In the genomic region with DNA sequence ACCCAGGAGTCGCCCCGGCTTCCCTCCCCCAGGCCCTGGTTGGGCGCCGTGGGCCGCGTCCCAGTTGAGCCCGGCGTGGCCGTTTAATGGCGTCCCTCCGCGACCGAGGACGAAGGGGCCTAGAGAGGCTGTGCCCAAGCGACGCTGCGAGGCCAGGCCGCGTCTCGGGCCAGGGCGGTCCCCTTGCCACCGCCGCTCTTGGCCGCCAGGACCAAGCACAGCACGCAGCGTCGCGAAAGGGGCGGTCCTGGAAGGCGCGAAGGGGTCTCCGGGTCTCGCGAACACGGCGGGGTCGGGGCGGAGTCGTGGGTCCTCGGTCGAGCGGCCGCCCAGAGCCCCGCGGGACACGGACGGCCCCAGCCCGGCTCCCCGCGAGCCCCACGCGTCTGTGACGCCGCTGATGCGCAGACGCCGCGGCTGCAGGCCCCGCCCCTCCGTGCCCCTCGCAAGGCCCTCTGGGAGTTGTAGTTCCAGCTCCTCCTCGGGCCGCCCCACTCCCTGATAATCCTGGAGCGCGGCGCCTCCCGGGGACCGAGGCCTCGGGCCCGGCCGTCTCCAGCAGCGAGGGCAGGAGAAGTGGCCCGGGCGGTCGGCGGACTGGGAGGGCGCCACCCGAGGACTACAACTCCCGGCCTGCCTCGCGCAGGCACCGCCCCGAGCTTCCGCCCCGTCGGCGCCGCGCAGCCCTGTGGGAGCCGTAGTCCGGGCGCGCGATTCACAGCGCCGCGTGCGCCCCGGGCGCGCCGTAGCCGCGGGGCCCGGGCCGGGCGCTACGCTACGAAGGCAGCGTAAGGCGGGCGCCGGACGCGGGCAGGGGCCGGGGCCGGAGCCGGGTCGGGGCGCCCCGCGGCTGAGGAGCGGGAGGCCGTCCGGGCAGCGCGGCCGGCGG, we compare ENCODE assay signal across 1 cellular context.
A peak's percentile ranks its signal among the peaks of the same experiment; 100 is the strongest.
TF ChIP-seq lines count a peak whose summit lies in the region.

A gene (plus strand): TSS at position 698 of the 889 bp plus-strand sequence. CDS start 19,127 bp downstream, outside the sequence.

TF ChIP-seq in HEK293, 187 proteins besides CTCF, POLR2A, EP300 and RAD21 (continued from another document and continues in another):
- no peak for TF ChIP-seq ZNF114 (tag by site-specific recombination; IDR thresholded peaks at IDR 0.05)
- no peak for TF ChIP-seq ZFP41 (tag by site-specific recombination; IDR thresholded peaks at IDR 0.05; ENCODE audit: borderline replicate concordance)
- TF ChIP-seq, protein P1, sequence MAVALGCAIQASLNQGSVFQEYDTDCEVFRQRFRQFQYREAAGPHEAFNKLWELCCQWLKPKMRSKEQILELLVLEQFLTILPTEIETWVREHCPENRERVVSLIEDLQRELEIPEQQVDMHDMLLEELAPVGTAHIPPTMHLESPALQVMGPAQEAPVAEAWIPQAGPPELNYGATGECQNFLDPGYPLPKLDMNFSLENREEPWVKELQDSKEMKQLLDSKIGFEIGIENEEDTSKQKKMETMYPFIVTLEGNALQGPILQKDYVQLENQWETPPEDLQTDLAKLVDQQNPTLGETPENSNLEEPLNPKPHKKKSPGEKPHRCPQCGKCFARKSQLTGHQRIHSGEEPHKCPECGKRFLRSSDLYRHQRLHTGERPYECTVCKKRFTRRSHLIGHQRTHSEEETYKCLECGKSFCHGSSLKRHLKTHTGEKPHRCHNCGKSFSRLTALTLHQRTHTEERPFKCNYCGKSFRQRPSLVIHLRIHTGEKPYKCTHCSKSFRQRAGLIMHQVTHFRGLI (tag by site-specific recombination; IDR thresholded peaks at IDR 0.05) = peak; percentile 91
- TF ChIP-seq WT1 (tag by site-specific recombination; IDR thresholded peaks at IDR 0.05) = no peak
- TF ChIP-seq SP3 (tag by site-specific recombination; IDR thresholded peaks at IDR 0.05) = peak; percentile 99
- TF ChIP-seq ZFP37 (tag by site-specific recombination; IDR thresholded peaks at IDR 0.05) = peak; percentile 48
- TF ChIP-seq ZNF302 (tag by site-specific recombination; IDR thresholded peaks at IDR 0.05; ENCODE audit: low read depth) = no peak
- no peak for TF ChIP-seq MZF1 (tag by site-specific recombination; IDR thresholded peaks at IDR 0.05; ENCODE audit: borderline replicate concordance)
- peak; percentile 95 for TF ChIP-seq ZNF785 (tag by site-specific recombination; IDR thresholded peaks at IDR 0.05)
- TF ChIP-seq, protein P2, sequence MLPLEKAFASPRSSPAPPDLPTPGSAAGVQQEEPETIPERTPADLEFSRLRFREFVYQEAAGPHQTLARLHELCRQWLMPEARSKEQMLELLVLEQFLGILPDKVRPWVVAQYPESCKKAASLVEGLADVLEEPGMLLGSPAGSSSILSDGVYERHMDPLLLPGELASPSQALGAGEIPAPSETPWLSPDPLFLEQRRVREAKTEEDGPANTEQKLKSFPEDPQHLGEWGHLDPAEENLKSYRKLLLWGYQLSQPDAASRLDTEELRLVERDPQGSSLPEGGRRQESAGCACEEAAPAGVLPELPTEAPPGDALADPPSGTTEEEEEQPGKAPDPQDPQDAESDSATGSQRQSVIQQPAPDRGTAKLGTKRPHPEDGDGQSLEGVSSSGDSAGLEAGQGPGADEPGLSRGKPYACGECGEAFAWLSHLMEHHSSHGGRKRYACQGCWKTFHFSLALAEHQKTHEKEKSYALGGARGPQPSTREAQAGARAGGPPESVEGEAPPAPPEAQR (tag by site-specific recombination; IDR thresholded peaks at IDR 0.05) = no peak
- TF ChIP-seq ZNF10 (tag by site-specific recombination; IDR thresholded peaks at IDR 0.05) = peak; percentile 88
- TF ChIP-seq ZBTB21 (tag by site-specific recombination; IDR thresholded peaks at IDR 0.05) = no peak
- TF ChIP-seq SCRT2 (tag by site-specific recombination; IDR thresholded peaks at IDR 0.05) = no peak
- no peak for TF ChIP-seq ZBTB1 (tag by site-specific recombination; IDR thresholded peaks at IDR 0.05)
- no peak for TF ChIP-seq ZNF157 (tag by site-specific recombination; IDR thresholded peaks at IDR 0.05)
- TF ChIP-seq ZNF660 (tag by site-specific recombination; IDR thresholded peaks at IDR 0.05) = peak; percentile 58; the same call in 1 of the 2 replicates
- TF ChIP-seq TCF7L2 (IDR thresholded peaks at IDR 0.05; ENCODE audit: borderline replicate concordance, low read depth, low read length) = no peak
- no peak for TF ChIP-seq ZNF426 (tag by site-specific recombination; IDR thresholded peaks at IDR 0.05)
- TF ChIP-seq, protein P3, sequence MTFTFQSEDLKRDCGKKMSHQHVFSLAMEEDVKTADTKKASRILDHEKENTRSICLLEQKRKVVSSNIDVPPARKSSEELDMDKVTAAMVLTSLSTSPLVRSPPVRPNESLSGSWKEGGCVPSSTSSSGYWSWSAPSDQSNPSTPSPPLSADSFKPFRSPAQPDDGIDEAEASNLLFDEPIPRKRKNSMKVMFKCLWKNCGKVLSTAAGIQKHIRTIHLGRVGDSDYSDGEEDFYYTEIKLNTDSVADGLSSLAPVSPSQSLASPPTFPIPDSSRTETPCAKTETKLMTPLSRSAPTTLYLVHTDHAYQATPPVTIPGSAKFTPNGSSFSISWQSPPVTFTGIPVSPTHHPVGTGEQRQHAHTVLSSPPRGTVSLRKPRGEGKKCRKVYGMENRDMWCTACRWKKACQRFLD (tag by site-specific recombination; IDR thresholded peaks at IDR 0.05) = no peak
- TF ChIP-seq ZNF600 (tag by site-specific recombination; IDR thresholded peaks at IDR 0.05) = no peak
- TF ChIP-seq, protein P4, sequence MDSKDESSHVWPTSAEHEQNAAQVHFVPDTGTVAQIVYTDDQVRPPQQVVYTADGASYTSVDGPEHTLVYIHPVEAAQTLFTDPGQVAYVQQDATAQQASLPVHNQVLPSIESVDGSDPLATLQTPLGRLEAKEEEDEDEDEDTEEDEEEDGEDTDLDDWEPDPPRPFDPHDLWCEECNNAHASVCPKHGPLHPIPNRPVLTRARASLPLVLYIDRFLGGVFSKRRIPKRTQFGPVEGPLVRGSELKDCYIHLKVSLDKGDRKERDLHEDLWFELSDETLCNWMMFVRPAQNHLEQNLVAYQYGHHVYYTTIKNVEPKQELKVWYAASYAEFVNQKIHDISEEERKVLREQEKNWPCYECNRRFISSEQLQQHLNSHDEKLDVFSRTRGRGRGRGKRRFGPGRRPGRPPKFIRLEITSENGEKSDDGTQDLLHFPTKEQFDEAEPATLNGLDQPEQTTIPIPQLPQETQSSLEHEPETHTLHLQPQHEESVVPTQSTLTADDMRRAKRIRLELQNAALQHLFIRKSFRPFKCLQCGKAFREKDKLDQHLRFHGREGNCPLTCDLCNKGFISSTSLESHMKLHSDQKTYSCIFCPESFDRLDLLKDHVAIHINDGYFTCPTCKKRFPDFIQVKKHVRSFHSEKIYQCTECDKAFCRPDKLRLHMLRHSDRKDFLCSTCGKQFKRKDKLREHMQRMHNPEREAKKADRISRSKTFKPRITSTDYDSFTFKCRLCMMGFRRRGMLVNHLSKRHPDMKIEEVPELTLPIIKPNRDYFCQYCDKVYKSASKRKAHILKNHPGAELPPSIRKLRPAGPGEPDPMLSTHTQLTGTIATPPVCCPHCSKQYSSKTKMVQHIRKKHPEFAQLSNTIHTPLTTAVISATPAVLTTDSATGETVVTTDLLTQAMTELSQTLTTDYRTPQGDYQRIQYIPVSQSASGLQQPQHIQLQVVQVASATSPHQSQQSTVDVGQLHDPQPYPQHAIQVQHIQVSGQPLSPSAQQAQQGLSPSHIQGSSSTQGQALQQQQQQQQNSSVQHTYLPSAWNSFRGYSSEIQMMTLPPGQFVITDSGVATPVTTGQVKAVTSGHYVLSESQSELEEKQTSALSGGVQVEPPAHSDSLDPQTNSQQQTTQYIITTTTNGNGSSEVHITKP (tag by site-specific recombination; IDR thresholded peaks at IDR 0.05) = peak; percentile 74
- no peak for TF ChIP-seq ZNF175 (tag by site-specific recombination; IDR thresholded peaks at IDR 0.05)
- TF ChIP-seq, protein P5, sequence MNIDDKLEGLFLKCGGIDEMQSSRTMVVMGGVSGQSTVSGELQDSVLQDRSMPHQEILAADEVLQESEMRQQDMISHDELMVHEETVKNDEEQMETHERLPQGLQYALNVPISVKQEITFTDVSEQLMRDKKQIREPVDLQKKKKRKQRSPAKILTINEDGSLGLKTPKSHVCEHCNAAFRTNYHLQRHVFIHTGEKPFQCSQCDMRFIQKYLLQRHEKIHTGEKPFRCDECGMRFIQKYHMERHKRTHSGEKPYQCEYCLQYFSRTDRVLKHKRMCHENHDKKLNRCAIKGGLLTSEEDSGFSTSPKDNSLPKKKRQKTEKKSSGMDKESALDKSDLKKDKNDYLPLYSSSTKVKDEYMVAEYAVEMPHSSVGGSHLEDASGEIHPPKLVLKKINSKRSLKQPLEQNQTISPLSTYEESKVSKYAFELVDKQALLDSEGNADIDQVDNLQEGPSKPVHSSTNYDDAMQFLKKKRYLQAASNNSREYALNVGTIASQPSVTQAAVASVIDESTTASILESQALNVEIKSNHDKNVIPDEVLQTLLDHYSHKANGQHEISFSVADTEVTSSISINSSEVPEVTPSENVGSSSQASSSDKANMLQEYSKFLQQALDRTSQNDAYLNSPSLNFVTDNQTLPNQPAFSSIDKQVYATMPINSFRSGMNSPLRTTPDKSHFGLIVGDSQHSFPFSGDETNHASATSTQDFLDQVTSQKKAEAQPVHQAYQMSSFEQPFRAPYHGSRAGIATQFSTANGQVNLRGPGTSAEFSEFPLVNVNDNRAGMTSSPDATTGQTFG (tag by site-specific recombination; IDR thresholded peaks at IDR 0.05; ENCODE audit: borderline replicate concordance) = no peak
- no peak for TF ChIP-seq MEIS1 (CRISPR knock-in tag; IDR thresholded peaks at IDR 0.05; ENCODE audit: borderline replicate concordance)
- TF ChIP-seq ZNF596 (tag by site-specific recombination; IDR thresholded peaks at IDR 0.05) = no peak
- TF ChIP-seq ZNF544 (tag by site-specific recombination; IDR thresholded peaks at IDR 0.05) = no peak
- TF ChIP-seq, protein P6, sequence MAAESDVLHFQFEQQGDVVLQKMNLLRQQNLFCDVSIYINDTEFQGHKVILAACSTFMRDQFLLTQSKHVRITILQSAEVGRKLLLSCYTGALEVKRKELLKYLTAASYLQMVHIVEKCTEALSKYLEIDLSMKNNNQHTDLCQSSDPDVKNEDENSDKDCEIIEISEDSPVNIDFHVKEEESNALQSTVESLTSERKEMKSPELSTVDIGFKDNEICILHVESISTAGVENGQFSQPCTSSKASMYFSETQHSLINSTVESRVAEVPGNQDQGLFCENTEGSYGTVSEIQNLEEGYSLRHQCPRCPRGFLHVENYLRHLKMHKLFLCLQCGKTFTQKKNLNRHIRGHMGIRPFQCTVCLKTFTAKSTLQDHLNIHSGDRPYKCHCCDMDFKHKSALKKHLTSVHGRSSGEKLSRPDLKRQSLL (tag by site-specific recombination; IDR thresholded peaks at IDR 0.05) = peak; percentile 72
- no peak for TF ChIP-seq ZNF133 (tag by site-specific recombination; IDR thresholded peaks at IDR 0.05)
- TF ChIP-seq ZNF514 (tag by site-specific recombination; IDR thresholded peaks at IDR 0.05) = no peak
- TF ChIP-seq, protein P7, sequence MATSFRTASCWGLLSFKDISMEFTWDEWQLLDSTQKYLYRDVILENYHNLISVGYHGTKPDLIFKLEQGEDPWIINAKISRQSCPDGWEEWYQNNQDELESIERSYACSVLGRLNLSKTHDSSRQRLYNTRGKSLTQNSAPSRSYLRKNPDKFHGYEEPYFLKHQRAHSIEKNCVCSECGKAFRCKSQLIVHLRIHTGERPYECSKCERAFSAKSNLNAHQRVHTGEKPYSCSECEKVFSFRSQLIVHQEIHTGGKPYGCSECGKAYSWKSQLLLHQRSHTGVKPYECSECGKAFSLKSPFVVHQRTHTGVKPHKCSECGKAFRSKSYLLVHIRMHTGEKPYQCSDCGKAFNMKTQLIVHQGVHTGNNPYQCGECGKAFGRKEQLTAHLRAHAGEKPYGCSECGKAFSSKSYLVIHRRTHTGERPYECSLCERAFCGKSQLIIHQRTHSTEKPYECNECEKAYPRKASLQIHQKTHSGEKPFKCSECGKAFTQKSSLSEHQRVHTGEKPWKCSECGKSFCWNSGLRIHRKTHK (tag by site-specific recombination; IDR thresholded peaks at IDR 0.05) = no peak
- TF ChIP-seq ZNF610 (tag by site-specific recombination; IDR thresholded peaks at IDR 0.05; ENCODE audit: borderline replicate concordance) = no peak
- TF ChIP-seq OSR2 (tag by site-specific recombination; IDR thresholded peaks at IDR 0.05) = no peak
- no peak for TF ChIP-seq ZNF433 (tag by site-specific recombination; IDR thresholded peaks at IDR 0.05; ENCODE audit: low read depth)
- TF ChIP-seq ZNF48 (tag by site-specific recombination; IDR thresholded peaks at IDR 0.05) = no peak
- TF ChIP-seq ZNF274 (IDR thresholded peaks at IDR 0.05; ENCODE audit: low read length) = no peak
- no peak for TF ChIP-seq ZNF274 (tag by site-specific recombination; IDR thresholded peaks at IDR 0.05; ENCODE audit: borderline replicate concordance)
- peak; percentile 67; the same call in 1 of the 2 replicates for TF ChIP-seq GLIS1 (tag by site-specific recombination; IDR thresholded peaks at IDR 0.05)
- no peak for TF ChIP-seq ZNF548 (tag by site-specific recombination; IDR thresholded peaks at IDR 0.05)
- TF ChIP-seq ZNF248 (tag by site-specific recombination; IDR thresholded peaks at IDR 0.05) = no peak
- TF ChIP-seq, protein P8, sequence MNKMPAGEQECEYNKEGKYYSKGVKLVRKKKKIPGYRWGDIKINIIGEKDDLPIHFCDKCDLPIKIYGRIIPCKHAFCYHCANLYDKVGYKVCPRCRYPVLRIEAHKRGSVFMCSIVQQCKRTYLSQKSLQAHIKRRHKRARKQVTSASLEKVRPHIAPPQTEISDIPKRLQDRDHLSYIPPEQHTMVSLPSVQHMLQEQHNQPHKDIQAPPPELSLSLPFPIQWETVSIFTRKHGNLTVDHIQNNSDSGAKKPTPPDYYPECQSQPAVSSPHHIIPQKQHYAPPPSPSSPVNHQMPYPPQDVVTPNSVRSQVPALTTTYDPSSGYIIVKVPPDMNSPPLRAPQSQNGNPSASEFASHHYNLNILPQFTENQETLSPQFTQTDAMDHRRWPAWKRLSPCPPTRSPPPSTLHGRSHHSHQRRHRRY (tag by site-specific recombination; IDR thresholded peaks at IDR 0.05) = no peak
- TF ChIP-seq ZNF202 (tag by site-specific recombination; IDR thresholded peaks at IDR 0.05; ENCODE audit: borderline replicate concordance) = no peak
- TF ChIP-seq ZNF211 (tag by site-specific recombination; IDR thresholded peaks at IDR 0.05; ENCODE audit: low read depth) = no peak
- TF ChIP-seq KLF1 (tag by site-specific recombination; IDR thresholded peaks at IDR 0.05) = peak; percentile 76
- no peak for TF ChIP-seq ZNF843 (tag by site-specific recombination; IDR thresholded peaks at IDR 0.05)
- TF ChIP-seq, protein P9, sequence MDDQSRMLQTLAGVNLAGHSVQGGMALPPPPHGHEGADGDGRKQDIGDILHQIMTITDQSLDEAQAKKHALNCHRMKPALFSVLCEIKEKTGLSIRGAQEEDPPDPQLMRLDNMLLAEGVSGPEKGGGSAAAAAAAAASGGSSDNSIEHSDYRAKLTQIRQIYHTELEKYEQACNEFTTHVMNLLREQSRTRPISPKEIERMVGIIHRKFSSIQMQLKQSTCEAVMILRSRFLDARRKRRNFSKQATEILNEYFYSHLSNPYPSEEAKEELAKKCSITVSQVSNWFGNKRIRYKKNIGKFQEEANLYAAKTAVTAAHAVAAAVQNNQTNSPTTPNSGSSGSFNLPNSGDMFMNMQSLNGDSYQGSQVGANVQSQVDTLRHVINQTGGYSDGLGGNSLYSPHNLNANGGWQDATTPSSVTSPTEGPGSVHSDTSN (CRISPR knock-in tag; IDR thresholded peaks at IDR 0.05) = 0 out of 2 replicates have a peak, but pooled peaks have one; percentile 60
